ENCODE assay signal across 1 cellular context in genomic region chr2:120619579-120619978, GRCh38.
A peak's percentile ranks its signal among the peaks of the same experiment; 100 is the strongest.
TF ChIP-seq lines count a peak whose summit lies in the region.

No MANE protein-coding gene starts in this region.

TF ChIP-seq in HepG2, 621 proteins besides CTCF, POLR2A, EP300 and RAD21 (continued from another document and continues in another):
- TF ChIP-seq ZSCAN5A (CRISPR knock-in tag; IDR thresholded peaks at IDR 0.05; ENCODE audit: borderline replicate concordance) (no peak), E2F2 (CRISPR knock-in tag; IDR thresholded peaks at IDR 0.05; ENCODE audit: borderline replicate concordance) (no peak), ZNF766 (CRISPR knock-in tag; IDR thresholded peaks at IDR 0.05; ENCODE audit: borderline replicate concordance) (no peak), ZFP90 (CRISPR knock-in tag; IDR thresholded peaks at IDR 0.05; ENCODE audit: borderline replicate concordance) (no peak), REXO4 (CRISPR knock-in tag; IDR thresholded peaks at IDR 0.05; ENCODE audit: borderline replicate concordance) (no peak), ZNF101 (CRISPR knock-in tag; IDR thresholded peaks at IDR 0.05; ENCODE audit: borderline replicate concordance, low read depth) (no peak), ZNF761 (CRISPR knock-in tag; conservative IDR thresholded peaks at IDR 0.05) (0 out of 2 replicates have a peak, but pooled peaks have one; percentile 36), ZNF20 (CRISPR knock-in tag; IDR thresholded peaks at IDR 0.05) (no peak), ZNF800 (CRISPR knock-in tag; IDR thresholded peaks at IDR 0.05) (no peak), ZNF572 (CRISPR knock-in tag; IDR thresholded peaks at IDR 0.05) (no peak), ZNF678 (CRISPR knock-in tag; IDR thresholded peaks at IDR 0.05) (no peak), PHF8 (CRISPR knock-in tag; IDR thresholded peaks at IDR 0.05) (no peak), HDAC6 (IDR thresholded peaks at IDR 0.05; ENCODE audit: low read depth, low read length) (no peak), CREB3 (CRISPR knock-in tag; IDR thresholded peaks at IDR 0.05) (no peak), ZBTB33 (CRISPR knock-in tag; IDR thresholded peaks at IDR 0.05) (no peak), ZNF576 (CRISPR knock-in tag; IDR thresholded peaks at IDR 0.05) (no peak), NCOA1 (CRISPR knock-in tag; IDR thresholded peaks at IDR 0.05) (no peak), ZNF703 (CRISPR knock-in tag; IDR thresholded peaks at IDR 0.05; ENCODE audit: borderline replicate concordance) (no peak), SOX5 (CRISPR knock-in tag; IDR thresholded peaks at IDR 0.05; ENCODE audit: borderline replicate concordance) (peak; percentile 77), CHCHD3 (CRISPR knock-in tag; IDR thresholded peaks at IDR 0.05) (no peak), NR0B2 (CRISPR knock-in tag; IDR thresholded peaks at IDR 0.05) (no peak), EZH2 (conservative IDR thresholded peaks at IDR 0.05; ENCODE audit: low read depth, low read length) (no peak), MIER3 (CRISPR knock-in tag; IDR thresholded peaks at IDR 0.05; ENCODE audit: borderline replicate concordance) (no peak), SP4 (CRISPR knock-in tag; IDR thresholded peaks at IDR 0.05) (no peak), MTA3 (CRISPR knock-in tag; IDR thresholded peaks at IDR 0.05) (no peak), KLF16 (CRISPR knock-in tag; IDR thresholded peaks at IDR 0.05) (peak in 1 of 2 experiments; percentile 46; a peak in 1 of 4 replicates), ZNF652 (CRISPR knock-in tag; IDR thresholded peaks at IDR 0.05; ENCODE audit: borderline replicate concordance, low read depth) (no peak), ZNF569 (CRISPR knock-in tag; IDR thresholded peaks at IDR 0.05; ENCODE audit: borderline replicate concordance) (no peak), RFX1 (IDR thresholded peaks at IDR 0.05) (no peak), PITX1 (CRISPR knock-in tag; IDR thresholded peaks at IDR 0.05) (peak; percentile 61; the same call in 1 of the 2 replicates), MBD4 (IDR thresholded peaks at IDR 0.05; ENCODE audit: borderline replicate concordance, low read length) (no peak), JUN (CRISPR knock-in tag; IDR thresholded peaks at IDR 0.05) (no peak), SALL2 (CRISPR knock-in tag; IDR thresholded peaks at IDR 0.05) (no peak), SP1 (IDR thresholded peaks at IDR 0.05) (no peak), SP1 (CRISPR knock-in tag; IDR thresholded peaks at IDR 0.05) (no peak), YEATS2 (CRISPR knock-in tag; IDR thresholded peaks at IDR 0.05; ENCODE audit: borderline replicate concordance) (no peak), SMAD9 (CRISPR knock-in tag; IDR thresholded peaks at IDR 0.05) (no peak), ZFX (CRISPR knock-in tag; IDR thresholded peaks at IDR 0.05; ENCODE audit: low read depth) (peak; percentile 47; the same call in 1 of the 2 replicates), ZC3H13 (CRISPR knock-in tag; IDR thresholded peaks at IDR 0.05) (no peak), ZNF343 (CRISPR knock-in tag; IDR thresholded peaks at IDR 0.05) (no peak), SATB2 (CRISPR knock-in tag; IDR thresholded peaks at IDR 0.05) (no peak), KDM4B (CRISPR knock-in tag; IDR thresholded peaks at IDR 0.05) (no peak), NFE2L1 (CRISPR knock-in tag; IDR thresholded peaks at IDR 0.05; ENCODE audit: borderline replicate concordance) (no peak), ZNF580 (CRISPR knock-in tag; IDR thresholded peaks at IDR 0.05; ENCODE audit: borderline replicate concordance, low read depth) (no peak), MNT (IDR thresholded peaks at IDR 0.05) (no peak), ATF2 (CRISPR knock-in tag; IDR thresholded peaks at IDR 0.05) (0 out of 2 replicates have a peak, but pooled peaks have one; percentile 47), ZNF207 (IDR thresholded peaks at IDR 0.05; ENCODE audit: borderline replicate concordance) (no peak), MAFK (conservative IDR thresholded peaks at IDR 0.05 in 1 of 2, IDR thresholded peaks at IDR 0.05 in 1 of 2; ENCODE audit: low read length in 2 of 2) (no peak), SOX6 (IDR thresholded peaks at IDR 0.05) (no peak), SOX6 (CRISPR knock-in tag; IDR thresholded peaks at IDR 0.05) (peak; percentile 89), MAZ (IDR thresholded peaks at IDR 0.05; ENCODE audit: borderline replicate concordance, low read depth, low read length) (no peak), MAZ (CRISPR knock-in tag; IDR thresholded peaks at IDR 0.05; ENCODE audit: low read depth) (0 out of 2 replicates have a peak, but pooled peaks have one; percentile 42), SRSF4 (IDR thresholded peaks at IDR 0.05; ENCODE audit: low read depth, low read length, poor library complexity, severe bottlenecking) (no peak), ZNF768 (CRISPR knock-in tag; IDR thresholded peaks at IDR 0.05) (no peak)
